2 cellular contexts compared by ENCODE assay signal in genomic region chr17:82403662-82404660, GRCh38.
TF ChIP-seq lines count a peak whose summit lies in the region.

No MANE protein-coding gene starts in this region.

TF ChIP-seq in K562, 482 proteins besides CTCF, POLR2A, EP300 and RAD21:
- TF ChIP-seq FOXA3 (CRISPR knock-in tag; conservative IDR thresholded peaks at IDR 0.05 in 1 of 2, IDR thresholded peaks at IDR 0.05 in 1 of 2) (no peak), HNRNPL (IDR thresholded peaks at IDR 0.05; ENCODE audit: low read depth, low read length) (peak; percentile 79; the same call in 1 of the 2 replicates)
TF ChIP-seq in K562: peak in this region for 1.

TF ChIP-seq in HEK293T, 16 proteins besides CTCF, POLR2A, EP300 and RAD21:
- TF ChIP-seq ARNT (IDR thresholded peaks at IDR 0.05) (no peak), HDGF (IDR thresholded peaks at IDR 0.05; ENCODE audit: borderline replicate concordance) (no peak)
